ENCODE assay signal across 8 cellular contexts in genomic region chr11:64742087-64742939, GRCh38. TPM values are rescaled to one million over a fixed set of nuclear protein-coding genes. Genes with fewer than 3 reads are reported as not detected.
A peak's percentile ranks its signal among the peaks of the same experiment; 100 is the strongest.
DNase-seq lines count a peak whose midpoint lies in the region; ATAC-seq, FAIRE-seq and TF ChIP-seq lines count a peak whose summit lies in the region.

No MANE protein-coding gene starts in this region.

- no peak for TF ChIP-seq POLR2A in H54 (IDR thresholded peaks at IDR 0.05; ENCODE audit: low read depth, low read length)

- in situ Hi-C loops in astrocyte of the spinal cord (cut with HindIII; ENCODE audit: low sequenced_read_pairs) = no loop called here

- no peak for FAIRE-seq in H54 (lab: Jason Lieb, UNC)

- peaks cover 66% of the 10 kb centered on the region for H3K27me3 ChIP-seq in HUES6 (ENCODE audit: control insufficient read depth, insufficient read depth, low read length)
- H3K27me3 ChIP-seq in thymus (ENCODE audit: control insufficient read depth, insufficient read depth) = no peaks in the 10 kb centered on the region

- no peak for TF ChIP-seq CTCF in astrocyte of the spinal cord (IDR thresholded peaks at IDR 0.05; ENCODE audit: low read depth, low read length)

- WGBS in thymus = 22% methylated on average over 59 of the region's 59 CpGs

- peak overlapping the region; percentile 65 for H3K9ac ChIP-seq in HUES6 (ENCODE audit: low read length)

- no peaks in the 10 kb centered on the region for H3K36me3 ChIP-seq in HUES6 (ENCODE audit: control insufficient read depth, insufficient read depth, low read length)
- H3K36me3 ChIP-seq in thymus (ENCODE audit: control insufficient read depth, insufficient read depth) = peaks cover 10% of the 10 kb centered on the region

- H3K27ac ChIP-seq in HUES6 (ENCODE audit: low read depth, low read length) (no peak overlapping the region), thymus (ENCODE audit: low read depth) (no peak overlapping the region)

- no peaks in the 10 kb centered on the region for H3K9me3 ChIP-seq in HUES6 (ENCODE audit: control insufficient read depth, insufficient read depth, low read depth, low read length)
- no peaks in the 10 kb centered on the region for H3K9me3 ChIP-seq in thymus (ENCODE audit: control insufficient read depth)

- H3K4me3 ChIP-seq in HUES6 (ENCODE audit: low read depth, low read length) (peak overlapping the region; percentile 51), astrocyte of the spinal cord (ENCODE audit: low read depth, low read length) (peak overlapping the region; percentile 0), thymus (ENCODE audit: low read length) (peak overlapping the region; percentile 84)

- DNase-seq in Daoy (ENCODE audit: low read depth) = peak; percentile 36
- DNase-seq in astrocyte of the spinal cord (ENCODE audit: low read depth, low spot score) = no peak
- DNase-seq in left lobe of liver (ENCODE audit: low spot score) = no peak
- DNase-seq in NCI-H345 (lab: John Stamatoyannopoulos, UW) = no peak
- no peak for DNase-seq in H54 (ENCODE audit: insufficient read length, low spot score)

- ATAC-seq in left lobe of liver (peak; percentile 23), HG02759 (IDR thresholded peaks at IDR 0.05; ENCODE audit: unreplicated experiment) (no peak)

- H3K4me1 ChIP-seq in HUES6 (ENCODE audit: control insufficient read depth, insufficient read depth, low read length) = peaks cover 38% of the 10 kb centered on the region
- peaks cover 18% of the 10 kb centered on the region for H3K4me1 ChIP-seq in thymus (ENCODE audit: control insufficient read depth, insufficient read depth, low read length)

RNA-seq across cellular contexts. Expression of gene RASGRP2, which starts 1.6 kb away (rescaled TPM):
- not detected in 2 replicates for total RNA-seq in Daoy (2014; rRNA removed; shearing (Covaris generic))
- total RNA-seq in left lobe of liver = 4.2 TPM
- polyA plus RNA-seq in thymus = 227 TPM

RNA-seq across cellular contexts. Expression of gene PYGM, which starts 17.5 kb away (rescaled TPM):
- not detected in 2 replicates for total RNA-seq in Daoy (2014; rRNA removed; shearing (Covaris generic))
- 0.28 TPM for total RNA-seq in left lobe of liver
- polyA plus RNA-seq in thymus = 3.5 TPM

RNA-seq across cellular contexts. Expression of gene NRXN2, which starts 19.3 kb away (rescaled TPM):
- total RNA-seq in Daoy (2014; rRNA removed; shearing (Covaris generic)) = 0.15 and 20.9 TPM in 2 replicates
- 0.98 TPM for total RNA-seq in left lobe of liver
- polyA plus RNA-seq in thymus = 1.6 TPM

RNA-seq across cellular contexts. Expression of gene SF1, which starts 36.0 kb away (rescaled TPM):
- 99.7 and 151 TPM in 2 replicates for total RNA-seq in Daoy (2014; rRNA removed; shearing (Covaris generic))
- 104 TPM for total RNA-seq in left lobe of liver
- 134 TPM for polyA plus RNA-seq in thymus

Comparison
In these comparisons a context has a peak if more than half of its experiments do, and no peak if none do; other contexts are left out.
1. H3K4me3 ChIP-seq: peak in every context shown above with its lines; median percentile 84 in thymus; 51 in HUES6; 0 in astrocyte of the spinal cord.